1 cellular context compared by ENCODE assay signal in genomic region chr6:106496791-106497190, GRCh38.
TF ChIP-seq lines count a peak whose summit lies in the region.

No MANE protein-coding gene starts in this region.

TF ChIP-seq in H1, 55 proteins besides CTCF, POLR2A, EP300 and RAD21 (continued from another document):
- TF ChIP-seq EZH2 (IDR thresholded peaks at IDR 0.05; ENCODE audit: low read depth, low read length, severe bottlenecking) = no peak
- TF ChIP-seq CEBPB (IDR thresholded peaks at IDR 0.05; ENCODE audit: low read depth, low read length) = no peak
- no peak for TF ChIP-seq SP2 (IDR thresholded peaks at IDR 0.05; ENCODE audit: low read length)
- TF ChIP-seq EGR1 (IDR thresholded peaks at IDR 0.05; ENCODE audit: borderline replicate concordance, low read depth, low read length) = no peak
- no peak for TF ChIP-seq POU5F1 (IDR thresholded peaks at IDR 0.05; ENCODE audit: low read depth, low read length)
- no peak for TF ChIP-seq POLR2AphosphoS5 (IDR thresholded peaks at IDR 0.05; ENCODE audit: low read depth, low read length)
- no peak for TF ChIP-seq TBP (IDR thresholded peaks at IDR 0.05; ENCODE audit: low read depth, low read length)
- TF ChIP-seq GTF2F1 (IDR thresholded peaks at IDR 0.05; ENCODE audit: borderline replicate concordance, low read depth, low read length) = no peak
- no peak for TF ChIP-seq E2F6 (IDR thresholded peaks at IDR 0.05)
- TF ChIP-seq SIN3A (conservative IDR thresholded peaks at IDR 0.05 in 1 of 2, IDR thresholded peaks at IDR 0.05 in 1 of 2; ENCODE audit: low read depth in 1 of 2, low read length in 2 of 2) = no peak
